Comparison of ENCODE assay signal across 12 cellular contexts in genomic region chr1:55694297-55694696, GRCh38.
DNase-seq lines count a peak whose midpoint lies in the region; ATAC-seq, FAIRE-seq and TF ChIP-seq lines count a peak whose summit lies in the region.
"Had no signal": no experiment of that assay in that cellular context is flagged by ENCODE, and none has a peak within 500 bp of the region (broad histone marks: within the 10 kb centered on the region; RNA-seq: fewer than 3 reads in every experiment).

No MANE protein-coding gene starts in this region.

- peaks cover 0 to 16% (median 9%) of the 10 kb centered on the region in 3 donors for H3K4me1 ChIP-seq in pancreas

- peaks cover 1% of the 10 kb centered on the region for H3K27me3 Mint-ChIP-seq in activated CD4-positive, alpha-beta memory T cell treated with anti-CD3 and anti-CD28 coated beads for 36 hours
- H3K27me3 Mint-ChIP-seq in nephron progenitor cell (ENCODE audit: low read depth, poor library complexity) = peaks cover 10% of the 10 kb centered on the region
- H3K27me3 Mint-ChIP-seq: activated naive CD8-positive, alpha-beta T cell treated with anti-CD3 and anti-CD28 coated beads, Interleukin-2, amount 10 ng/mL, durations not matched to agents 7 days and 5 days had no signal

- no peaks in the 10 kb centered on the region for H3K9me3 ChIP-seq in pancreas

- no peaks in the 10 kb centered on the region for H3K4me1 Mint-ChIP-seq in activated CD4-positive, alpha-beta memory T cell treated with anti-CD3 and anti-CD28 coated beads for 36 hours (ENCODE audit: low read depth)
- peaks cover 60% of the 10 kb centered on the region for H3K4me1 Mint-ChIP-seq in nephron progenitor cell
- H3K4me1 Mint-ChIP-seq: activated naive CD8-positive, alpha-beta T cell treated with anti-CD3 and anti-CD28 coated beads, Interleukin-2, amount 10 ng/mL, durations not matched to agents 7 days and 5 days had no signal

- peak; percentile 83 for DNase-seq in DMS79 treated with DMSO at 0.1 percent for 48 hours (lab: John Stamatoyannopoulos, UW)
- peak; percentile 74 for DNase-seq in NCI-H2171 (lab: John Stamatoyannopoulos, UW)
- peak; percentile 86 for DNase-seq in cerebellar cortex (ENCODE audit: low spot score)
- peak in 4 of 6 donors; percentile 21 to 85 (median 51) for DNase-seq in pancreas
- no peak for DNase-seq in activated CD4-positive, alpha-beta memory T cell treated with anti-CD3 and anti-CD28 coated beads for 36 hours
- DNase-seq in nephron progenitor cell = no peak
- no peak for DNase-seq in H4 (ENCODE audit: low spot score)
- DNase-seq: activated naive CD8-positive, alpha-beta T cell treated with anti-CD3 and anti-CD28 coated beads, Interleukin-2, amount 10 ng/mL, durations not matched to agents 7 days and 5 days; KBM-7; NCI-H345; SIG-M5 had no signal

- no peaks in the 10 kb centered on the region for H3K36me3 ChIP-seq in pancreas

- H3K4me3 ChIP-seq in pancreas = no peak overlapping the region

- ATAC-seq in pancreas (peak; percentile 92 to 95 (median 94)), GM21367 (IDR thresholded peaks at IDR 0.05; ENCODE audit: unreplicated experiment) (no peak)

- POLR2A ChIA-PET in activated CD4-positive, alpha-beta memory T cell treated with anti-CD3 and anti-CD28 coated beads for 36 hours (lab: Charles Lee) = no interaction called here

- H3K27me3 ChIP-seq in pancreas = no peaks in the 10 kb centered on the region

- CTCF ChIA-PET in activated CD4-positive, alpha-beta memory T cell treated with anti-CD3 and anti-CD28 coated beads for 36 hours (lab: Charles Lee) = no interaction called here

- H3K9me3 Mint-ChIP-seq in activated CD4-positive, alpha-beta memory T cell treated with anti-CD3 and anti-CD28 coated beads for 36 hours = no peaks in the 10 kb centered on the region
- H3K9me3 Mint-ChIP-seq in nephron progenitor cell = no peaks in the 10 kb centered on the region
- H3K9me3 Mint-ChIP-seq: activated naive CD8-positive, alpha-beta T cell treated with anti-CD3 and anti-CD28 coated beads, Interleukin-2, amount 10 ng/mL, durations not matched to agents 7 days and 5 days had no signal

- intact Hi-C loops in pancreas (cut with DNase I) = no loop called here
- intact Hi-C loops in activated CD4-positive, alpha-beta memory T cell treated with anti-CD3 and anti-CD28 coated beads for 36 hours (cut with micrococcal nuclease) = no loop called here

- WGBS in pancreas, 2 donors = 5 to 8% methylated on average over 2 of the region's 2 CpGs

- TF ChIP-seq CTCF in pancreas (IDR thresholded peaks at IDR 0.05) = no peak
- no peak for TF ChIP-seq CTCF in nephron progenitor cell (IDR thresholded peaks at IDR 0.05)

- no peaks in the 10 kb centered on the region for H3K36me3 Mint-ChIP-seq in activated CD4-positive, alpha-beta memory T cell treated with anti-CD3 and anti-CD28 coated beads for 36 hours
- H3K36me3 Mint-ChIP-seq in nephron progenitor cell (ENCODE audit: low read depth) = no peaks in the 10 kb centered on the region
- H3K36me3 Mint-ChIP-seq: activated naive CD8-positive, alpha-beta T cell treated with anti-CD3 and anti-CD28 coated beads, Interleukin-2, amount 10 ng/mL, durations not matched to agents 7 days and 5 days had no signal

- FAIRE-seq in pancreas (lab: Jason Lieb, UNC) = no peak

- H3K27ac ChIP-seq in pancreas = peak overlapping the region in 2 of 4 donors; percentile 19 to 75

- H3K4me3 Mint-ChIP-seq in activated CD4-positive, alpha-beta memory T cell treated with anti-CD3 and anti-CD28 coated beads for 36 hours = no peak overlapping the region
- no peak overlapping the region for H3K4me3 Mint-ChIP-seq in nephron progenitor cell
- H3K4me3 Mint-ChIP-seq: activated naive CD8-positive, alpha-beta T cell treated with anti-CD3 and anti-CD28 coated beads, Interleukin-2, amount 10 ng/mL, durations not matched to agents 7 days and 5 days had no signal

- no peak overlapping the region for H3K27ac Mint-ChIP-seq in activated CD4-positive, alpha-beta memory T cell treated with anti-CD3 and anti-CD28 coated beads for 36 hours
- no peak overlapping the region for H3K27ac Mint-ChIP-seq in nephron progenitor cell
- H3K27ac Mint-ChIP-seq: activated naive CD8-positive, alpha-beta T cell treated with anti-CD3 and anti-CD28 coated beads, Interleukin-2, amount 10 ng/mL, durations not matched to agents 7 days and 5 days had no signal

Comparison
In these comparisons a context has a peak if more than half of its experiments do, and no peak if none do; other contexts are left out.
1. DNase-seq: peak in DMS79 treated with DMSO at 0.1 percent for 48 hours (single experiment), NCI-H2171 (single experiment), cerebellar cortex (single experiment) and pancreas (4 of 6); none in activated CD4-positive, alpha-beta memory T cell treated with anti-CD3 and anti-CD28 coated beads for 36 hours (single experiment), nephron progenitor cell (single experiment) and H4 (single experiment).